In the genomic region with DNA sequence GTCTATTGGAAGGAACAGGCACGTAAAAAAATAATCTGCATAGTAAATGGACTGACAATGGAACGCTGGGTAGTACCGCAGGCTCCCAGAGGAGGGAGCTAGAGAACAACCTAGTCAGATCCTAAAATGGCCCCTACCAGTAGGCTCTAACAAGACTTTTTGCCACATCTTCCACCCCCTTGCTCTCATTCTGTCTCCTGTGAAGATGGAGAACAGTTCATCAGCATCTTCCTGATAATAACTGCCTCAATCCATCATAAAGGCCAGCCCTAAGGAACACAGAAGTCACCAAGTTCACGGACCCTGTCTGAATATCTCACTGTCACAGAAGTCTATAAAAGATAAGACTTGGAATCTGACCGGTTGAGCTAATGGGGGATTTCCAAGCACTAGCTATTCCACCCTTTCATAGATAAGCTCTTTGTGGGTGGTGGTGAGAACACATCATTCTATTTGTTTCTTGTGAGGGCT, we compare ENCODE assay signal across 8 cellular contexts.
DNase-seq lines count a peak whose midpoint lies in the region; FAIRE-seq and TF ChIP-seq lines count a peak whose summit lies in the region.

No MANE protein-coding gene starts in this region.

- H3F3A ChIP-seq in OCI-LY1 (ENCODE audit: insufficient read depth, low read length): no peaks in the 10 kb centered on the region

- 23% methylated on average over 5 of the region's 5 CpGs for WGBS in suprapubic skin

- peak; percentile 84 for DNase-seq in CD1c-positive myeloid dendritic cell (ENCODE audit: extremely low spot score)
- peak; percentile 40 for DNase-seq in GM19239 (ENCODE audit: insufficient read length, low spot score)
- DNase-seq in HPDE6-E6E7 (ENCODE audit: extremely low spot score): peak; percentile 26
- DNase-seq in activated CD8-positive, alpha-beta memory T cell treated with anti-CD3 and anti-CD28 coated beads, Interleukin-2, amount 50 U/mL, for 4 hours: peak; percentile 62
- DNase-seq in fibroblast of gingiva (ENCODE audit: low read depth): peak; percentile 45
- DNase-seq in suprapubic skin (ENCODE audit: low spot score in 2 of 2): peak in 1 of 2 donors; percentile 68

- peak; percentile 92 for FAIRE-seq in GM19239 (lab: Jason Lieb, UNC)

- no peaks in the 10 kb centered on the region for H4K20me1 ChIP-seq in OCI-LY1 (ENCODE audit: insufficient read depth, low read length)

- no peak for TF ChIP-seq EP300 in suprapubic skin (IDR thresholded peaks at IDR 0.05)

- TF ChIP-seq CTCF in OCI-LY1 (IDR thresholded peaks at IDR 0.05; ENCODE audit: low read length) (peak; percentile 93), neutrophil (IDR thresholded peaks at IDR 0.05) (peak; percentile 81), suprapubic skin (IDR thresholded peaks at IDR 0.05) (peak; percentile 66 to 89)

- no peaks in the 10 kb centered on the region for H3K79me2 ChIP-seq in OCI-LY1 (ENCODE audit: insufficient read depth, low read length)

- no peaks in the 10 kb centered on the region for H3K9me3 ChIP-seq in OCI-LY1 (ENCODE audit: low read length)
- H3K9me3 ChIP-seq in neutrophil: no peaks in the 10 kb centered on the region
- H3K9me3 ChIP-seq in suprapubic skin: no peaks in the 10 kb centered on the region

- H3K27ac ChIP-seq in OCI-LY1 (ENCODE audit: low read depth, low read length, poor library complexity, severe bottlenecking) (no peak overlapping the region), neutrophil (no peak overlapping the region), suprapubic skin (no peak overlapping the region)

- H3K36me3 ChIP-seq in OCI-LY1 (ENCODE audit: insufficient read depth, low read length) (no peaks in the 10 kb centered on the region), neutrophil (no peaks in the 10 kb centered on the region), suprapubic skin (no peaks in the 10 kb centered on the region)

- H3K9ac ChIP-seq in OCI-LY1 (ENCODE audit: low read length): no peak overlapping the region

- no peaks in the 10 kb centered on the region for H3K27me3 ChIP-seq in OCI-LY1 (ENCODE audit: insufficient read depth, low read length)
- H3K27me3 ChIP-seq in neutrophil: peaks cover 26% of the 10 kb centered on the region
- peaks cover 6% of the 10 kb centered on the region for H3K27me3 ChIP-seq in suprapubic skin

- peaks cover 24% of the 10 kb centered on the region for H3K4me1 ChIP-seq in OCI-LY1 (ENCODE audit: insufficient read depth, low read length, severe bottlenecking)
- H3K4me1 ChIP-seq in neutrophil (ENCODE audit: control insufficient read depth in 1 of 2, insufficient read depth in 1 of 2, low read depth in 1 of 2, low read length in 1 of 2): peaks cover 9 to 10% of the 10 kb centered on the region in 2 experiments
- peaks cover 18% of the 10 kb centered on the region for H3K4me1 ChIP-seq in suprapubic skin

- H3K9me2 ChIP-seq in OCI-LY1 (ENCODE audit: low read depth, low read length): no peaks in the 10 kb centered on the region

- H3K4me2 ChIP-seq in OCI-LY1 (ENCODE audit: low read length): peak overlapping the region; percentile 3; the same call in 1 of the 2 replicates

- H2AFZ ChIP-seq in OCI-LY1 (ENCODE audit: low read length): peak overlapping the region; percentile 84

- no peak overlapping the region for H3K4me3 ChIP-seq in OCI-LY1 (ENCODE audit: low read depth, low read length, poor library complexity, severe bottlenecking)
- no peak overlapping the region for H3K4me3 ChIP-seq in neutrophil (ENCODE audit: low read depth in 1 of 2, low read length in 1 of 2)
- no peak overlapping the region for H3K4me3 ChIP-seq in suprapubic skin

- no peak for TF ChIP-seq POLR2A in suprapubic skin (IDR thresholded peaks at IDR 0.05)
